ENCODE assay signal across 8 cellular contexts in genomic region chr6:31901415-31901952, GRCh38. TPM values are rescaled to one million over a fixed set of nuclear protein-coding genes. Genes with fewer than 3 reads are reported as not detected.
DNase-seq lines count a peak whose midpoint lies in the region; ATAC-seq and TF ChIP-seq lines count a peak whose summit lies in the region.

No MANE protein-coding gene starts in this region.

- H3K4me3 ChIP-seq in dorsolateral prefrontal cortex = peak overlapping the region; percentile 37 to 96 (median 72)
- H3K4me3 ChIP-seq in lower lobe of right lung = peak overlapping the region; percentile 83

- intact Hi-C loops in dorsolateral prefrontal cortex (cut with DNase I) = loop anchor here (5.0 to 10.0 kb wide), 4 partner anchors 51 to 293 kb away; partner anchors contain the start of genes ATF6B (in 1 of the 2), GPSM3 (in 1 of the 2), LSM2 (in 1 of the 2) and PBX2 (in 1 of the 2)
- intact Hi-C loops in lower lobe of right lung (cut with DNase I) = no loop called here

- H3K27me3 ChIP-seq in dorsolateral prefrontal cortex (no peaks in the 10 kb centered on the region), lower lobe of right lung (ENCODE audit: low read depth) (no peaks in the 10 kb centered on the region)

- no peaks in the 10 kb centered on the region for H3K36me3 ChIP-seq in lower lobe of right lung

- peaks cover 35% of the 10 kb centered on the region for H3K4me1 ChIP-seq in lower lobe of right lung

- TF ChIP-seq CTCF in dorsolateral prefrontal cortex (IDR thresholded peaks at IDR 0.05 in 54 of 56, conservative IDR thresholded peaks at IDR 0.05 in 2 of 56; ENCODE audit: low read depth in 1 of 56, partially characterized antibody in 56 of 56) (no peak), lower lobe of right lung (IDR thresholded peaks at IDR 0.05) (no peak)

- ATAC-seq in lower lobe of right lung (peak; percentile 21 to 22), GM21367 (IDR thresholded peaks at IDR 0.05; ENCODE audit: unreplicated experiment) (no peak), HG03139 (IDR thresholded peaks at IDR 0.05; ENCODE audit: unreplicated experiment) (no peak)

- H3K27ac ChIP-seq in dorsolateral prefrontal cortex = peak overlapping the region; percentile 66 to 99 (median 95)
- H3K27ac ChIP-seq in lower lobe of right lung = no peak overlapping the region

- peak; percentile 73 for DNase-seq in ELR (ENCODE audit: low read depth)
- DNase-seq in LoVo (ENCODE audit: low spot score) = peak; percentile 29
- peak; percentile 71 to 79 for DNase-seq in activated CD4-positive, alpha-beta T cell treated with anti-CD3 and anti-CD28 coated beads for 4 hours
- peak in 7 of 10 donors; percentile 17 to 72 (median 55) for DNase-seq in dorsolateral prefrontal cortex
- DNase-seq in lower lobe of right lung = peak; percentile 75
- peak; percentile 50 to 63 (median 62) for DNase-seq in stimulated activated CD4-positive, alpha-beta T cell treated with anti-CD3 and anti-CD28 coated beads, TNF-alpha, amount 100 ng/mL, for 4 hours (ENCODE audit: low read depth in 3 of 3)

- no peaks in the 10 kb centered on the region for H3K9me3 ChIP-seq in lower lobe of right lung

RNA-seq across cellular contexts. Expression of gene ZBTB12, which starts 0.4 kb away (rescaled TPM):
- total RNA-seq in dorsolateral prefrontal cortex = 10 to 100 TPM in 15 of 120 experiments, 1 to 10 TPM in 105; 3.7 to 13.7 (median 7.6) TPM
- 5.1 TPM for total RNA-seq in lower lobe of right lung

RNA-seq across cellular contexts. Expression of gene EHMT2, which starts 4.0 kb away (rescaled TPM):
- total RNA-seq in dorsolateral prefrontal cortex = 100 to 1,000 TPM in 8 of 120 experiments, 10 to 100 TPM in 112; 63.4 to 111 (median 85.5) TPM
- 46.0 TPM for total RNA-seq in lower lobe of right lung

RNA-seq across cellular contexts. Expression of gene SLC44A4, which starts 22.7 kb away (rescaled TPM):
- total RNA-seq in dorsolateral prefrontal cortex (1 to 10 TPM in 1 of 120 experiments, under 1 TPM in 4, not detected in 115; 0.18 to 1.7 (median 0.26) TPM), lower lobe of right lung (53.7 TPM)

RNA-seq across cellular contexts. Expression of gene C2, which starts 26.0 kb away (rescaled TPM):
- total RNA-seq in dorsolateral prefrontal cortex (10 to 100 TPM in 19 of 120 experiments, 1 to 10 TPM in 101; 3.0 to 17.0 (median 6.9) TPM), lower lobe of right lung (311 TPM)

RNA-seq across cellular contexts. Expression of gene NEU1, which starts 38.9 kb away (rescaled TPM):
- total RNA-seq in dorsolateral prefrontal cortex = 10 to 100 TPM; 16.0 to 38.4 (median 27.6) TPM
- 70.5 TPM for total RNA-seq in lower lobe of right lung

Comparison
In these comparisons a context has a peak if more than half of its experiments do, and no peak if none do; other contexts are left out.
1. ATAC-seq: peak in lower lobe of right lung (2 of 2); none in GM21367 (single experiment) and HG03139 (single experiment).
2. RNA of gene SLC44A4, which starts 22.7 kb away (total RNA-seq): 53.7 TPM in lower lobe of right lung (single experiment); 0.18 to 1.7 TPM in dorsolateral prefrontal cortex; every median in the first group is over 10 times any median in the second.
3. Peak in every context shown above with its lines, with median percentiles within 50 percentile points of each other: DNase-seq.